In the genomic region with DNA sequence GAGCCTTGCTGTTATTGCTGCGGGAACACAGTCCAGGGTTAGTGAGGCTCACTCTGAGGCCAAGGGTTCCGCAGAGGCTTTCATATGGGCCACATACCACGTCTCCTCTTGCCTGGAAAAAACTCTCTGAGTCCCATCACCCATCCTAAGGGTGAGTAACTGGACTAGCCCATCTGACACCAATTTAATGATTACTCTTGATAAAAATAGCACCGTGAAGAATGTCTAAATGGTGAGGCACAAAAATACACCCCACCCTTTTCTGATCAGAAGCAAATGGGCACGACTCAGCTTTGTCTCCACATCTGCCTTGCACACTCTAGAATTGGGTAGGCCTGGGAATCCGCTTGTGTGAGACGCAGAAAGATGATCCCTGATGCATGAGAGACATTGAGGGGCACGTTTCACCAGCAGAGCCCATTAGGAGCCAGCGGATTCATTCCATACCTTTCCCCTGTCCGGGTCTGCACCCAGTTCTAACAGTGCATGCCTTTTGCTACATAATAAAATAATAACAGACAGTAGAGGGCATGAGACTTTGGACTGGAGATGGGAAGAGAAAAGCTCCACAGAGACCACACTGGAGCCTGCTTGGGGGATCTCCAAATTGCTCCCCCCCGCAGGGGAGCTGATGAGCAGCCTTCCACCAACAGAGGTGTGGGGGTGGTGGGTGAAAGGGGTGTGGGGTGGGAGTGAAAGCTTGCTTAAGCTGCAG, we compare ENCODE assay signal across 27 cellular contexts.
DNase-seq lines count a peak whose midpoint lies in the region; ATAC-seq and TF ChIP-seq lines count a peak whose summit lies in the region.
"Had no signal": no experiment of that assay in that cellular context is flagged by ENCODE, and none has a peak within 500 bp of the region (broad histone marks: within the 10 kb centered on the region; RNA-seq: fewer than 3 reads in every experiment).

No MANE protein-coding gene starts in this region.

- H3K9me3 Mint-ChIP-seq in progenitor cell of endocrine pancreas (ENCODE audit: low read depth) = peaks cover 12% of the 10 kb centered on the region

- H3K36me3 Mint-ChIP-seq in progenitor cell of endocrine pancreas (ENCODE audit: insufficient read depth) = no peaks in the 10 kb centered on the region
- H3K36me3 Mint-ChIP-seq: activated naive CD8-positive, alpha-beta T cell; CD4-positive, CD25-positive, alpha-beta regulatory T cell had no signal

- peak overlapping the region; percentile 14 for H3K9ac ChIP-seq in SK-N-MC (ENCODE audit: insufficient read length)
- H3K9ac ChIP-seq: KMS-11 had no signal

- H3K27ac Mint-ChIP-seq in progenitor cell of endocrine pancreas = no peak overlapping the region
- H3K27ac Mint-ChIP-seq: activated CD4-positive, alpha-beta T cell treated with anti-CD3 and anti-CD28 coated beads for 36 hours; activated naive CD8-positive, alpha-beta T cell; CD4-positive, CD25-positive, alpha-beta regulatory T cell; T-helper 2 cell treated with Interferon-gamma antibody and Interleukin-4, amounts not matched to agents 5 μg/mL and 100 μg/mL, for 36 hours had no signal

- H3K4me3 ChIP-seq in SK-N-MC = no peak overlapping the region
- no peak overlapping the region for H3K4me3 ChIP-seq in skin epidermis
- H3K4me3 ChIP-seq: ascending aorta, colonic mucosa, gastrocnemius medialis, ovary, smooth muscle cell had no signal

- H3K4me1 Mint-ChIP-seq in progenitor cell of endocrine pancreas (ENCODE audit: low read depth) = peaks cover 2% of the 10 kb centered on the region

- peaks cover 3% of the 10 kb centered on the region; the same call in 1 of the 2 replicates for H3K9me3 ChIP-seq in SK-N-MC (ENCODE audit: low read depth, low read length)
- H3K9me3 ChIP-seq: colonic mucosa, gastrocnemius medialis, ovary had no signal

- DNase-seq in GM03348 (ENCODE audit: low spot score) (peak; percentile 83), SK-N-MC (ENCODE audit: low read depth, low spot score) (no peak), fibroblast of the conjunctiva (ENCODE audit: low read depth) (peak; percentile 20), progenitor cell of endocrine pancreas (ENCODE audit: low spot score, unreplicated experiment) (no peak), UCSD-AML1 (lab: John Stamatoyannopoulos, UW; ENCODE audit: unreplicated experiment) (no peak)
- DNase-seq in effector CD4-positive, alpha-beta T cell = no peak
- DNase-seq: activated CD4-positive, alpha-beta T cell treated with anti-CD3 and anti-CD28 coated beads for 36 hours; activated effector memory CD4-positive, alpha-beta T cell treated with Interleukin-2 at 50 U/mL for 16 hours; Calu3; CD4-positive, CD25-positive, alpha-beta regulatory T cell; colonic mucosa; effector memory CD4-positive, alpha-beta T cell; gastrocnemius medialis; hippocampal formation; NCI-H2029; NCI-H526 treated with DMSO at 0.1 percent for 48 hours; ovary; SHP77; stimulated activated naive CD4-positive, alpha-beta T cell treated with Interleukin-2 at 50 U/mL for 16 hours had no signal

- peaks cover 11% of the 10 kb centered on the region for H3K27me3 Mint-ChIP-seq in progenitor cell of endocrine pancreas

- ATAC-seq in GM19395 (IDR thresholded peaks at IDR 0.05; ENCODE audit: unreplicated experiment) = no peak
- ATAC-seq: activated CD4-positive, alpha-beta T cell treated with anti-CD3 and anti-CD28 coated beads for 36 hours; gastrocnemius medialis had no signal

- H3K36me3 ChIP-seq in SK-N-MC (ENCODE audit: insufficient read depth, low read length) = no peaks in the 10 kb centered on the region
- H3K36me3 ChIP-seq: ascending aorta, colonic mucosa, gastrocnemius medialis, ovary had no signal

- H3K27ac ChIP-seq in SK-N-MC (peak overlapping the region; percentile 82), skin epidermis (peak overlapping the region in 12 of 21 experiments; percentile 0 to 75 (median 44))
- H3K27ac ChIP-seq: colonic mucosa, epithelial cell of prostate, gastrocnemius medialis, ovary had no signal

- H3K4me3 Mint-ChIP-seq in progenitor cell of endocrine pancreas (ENCODE audit: low read depth) = no peak overlapping the region
- H3K4me3 Mint-ChIP-seq: activated CD4-positive, alpha-beta T cell treated with anti-CD3 and anti-CD28 coated beads for 36 hours; activated naive CD8-positive, alpha-beta T cell; CD4-positive, CD25-positive, alpha-beta regulatory T cell; T-helper 2 cell treated with Interferon-gamma antibody and Interleukin-4, amounts not matched to agents 5 μg/mL and 100 μg/mL, for 36 hours had no signal

- no peak for TF ChIP-seq CTCF in progenitor cell of endocrine pancreas (IDR thresholded peaks at IDR 0.05; ENCODE audit: unreplicated experiment)

Comparison
In these comparisons a context has a peak if more than half of its experiments do, and no peak if none do; other contexts are left out.
1. DNase-seq: peak in GM03348 (single experiment) and fibroblast of the conjunctiva (single experiment); none in SK-N-MC (single experiment), effector CD4-positive, alpha-beta T cell (single experiment), progenitor cell of endocrine pancreas (single experiment) and UCSD-AML1 (single experiment).